8 cellular contexts compared by ENCODE assay signal in genomic region chr10:97318772-97319651, GRCh38. TPM values are rescaled to one million over a fixed set of nuclear protein-coding genes. Genes with fewer than 3 reads are reported as not detected.
DNase-seq lines count a peak whose midpoint lies in the region; ATAC-seq and TF ChIP-seq lines count a peak whose summit lies in the region.

TSS of gene FRAT1 (plus strand) at chr10:97319271. CDS start at chr10:97319454, 183 bp downstream.

- TF ChIP-seq CTCF in chondrocyte (IDR thresholded peaks at IDR 0.05) = peak; percentile 5

- intact Hi-C loops in left colon (cut with DNase I, micrococcal nuclease) = no loop called here

- H3K27ac Mint-ChIP-seq in chondrocyte (ENCODE audit: unreplicated experiment) = peak within 1 kb of the TSS; percentile 98

- no peaks in the 10 kb centered on the region for H3K36me3 Mint-ChIP-seq in chondrocyte (ENCODE audit: low read depth)

- peak; percentile 81 for ATAC-seq in GM18868 (IDR thresholded peaks at IDR 0.05; ENCODE audit: unreplicated experiment)
- peak; percentile 62 for ATAC-seq in HG03103 (IDR thresholded peaks at IDR 0.05; ENCODE audit: low read depth, unreplicated experiment)
- ATAC-seq in left colon = peak; percentile 80

- H3K27me3 Mint-ChIP-seq in chondrocyte (ENCODE audit: low read depth) = peaks cover 10% of the 10 kb centered on the region

- peak within 1 kb of the TSS; percentile 90 for H3K4me3 Mint-ChIP-seq in chondrocyte (ENCODE audit: unreplicated experiment)

- no peaks in the 10 kb centered on the region for H3K9me3 Mint-ChIP-seq in chondrocyte (ENCODE audit: low read depth)

- peaks cover 18% of the 10 kb centered on the region for H3K4me1 Mint-ChIP-seq in chondrocyte (ENCODE audit: low read depth)

- DNase-seq in AG08395 (ENCODE audit: low spot score) (peak; percentile 84), NCI-H345 (lab: John Stamatoyannopoulos, UW) (peak; percentile 77), chondrocyte (ENCODE audit: low spot score) (peak; percentile 92), left colon (peak; percentile 89 to 93)
- DNase-seq in activated CD4-positive, alpha-beta T cell treated with anti-CD3 and anti-CD28 coated beads for 24 hours (ENCODE audit: low read depth in 2 of 2) = peak; percentile 80 to 83
- peak; percentile 73 to 85 (median 80) for DNase-seq in stimulated activated CD4-positive, alpha-beta T cell treated with anti-CD3 and anti-CD28 coated beads, Interleukin-1b, Interleukin-23, amount 100 ng/mL, for 24 hours (ENCODE audit: low read depth in 4 of 4, low spot score in 1 of 4)

RNA-seq across cellular contexts. Expression of gene FRAT1, which starts in this region (rescaled TPM):
- 1.3 to 2.6 TPM (median 1.5 TPM) in 3 replicates for total RNA-seq in chondrocyte
- total RNA-seq in left colon = 10 to 100 TPM in 1 of 2 donors, 1 to 10 TPM in 1; 6.9 to 10.5 TPM

Comparison
In these comparisons a context has a peak if more than half of its experiments do, and no peak if none do; other contexts are left out.
1. Peak in every context shown above with its lines: DNase-seq and ATAC-seq.